In genomic region chr2:234835738-234836137, GRCh38 we compare ENCODE assay signal across 25 cellular contexts.
DNase-seq lines count a peak whose midpoint lies in the region; ATAC-seq and TF ChIP-seq lines count a peak whose summit lies in the region.
"Had no signal": no experiment of that assay in that cellular context is flagged by ENCODE, and none has a peak within 500 bp of the region (broad histone marks: within the 10 kb centered on the region; RNA-seq: fewer than 3 reads in every experiment).

No MANE protein-coding gene starts in this region.

- H3K9me3 ChIP-seq in BE2C = no peaks in the 10 kb centered on the region
- no peaks in the 10 kb centered on the region for H3K9me3 ChIP-seq in mesodermal cell (ENCODE audit: control insufficient read depth, low read length)
- H3K9me3 ChIP-seq: SJSA1 had no signal

- H3K27ac ChIP-seq in mesodermal cell (ENCODE audit: low read depth, low read length, severe bottlenecking) = peak overlapping the region; percentile 38
- H3K27ac ChIP-seq: HL-60, PC-9, SJSA1 had no signal

- H3K36me3 ChIP-seq in BE2C = no peaks in the 10 kb centered on the region
- H3K36me3 ChIP-seq in mesodermal cell (ENCODE audit: control insufficient read depth, insufficient read depth, low read length) = no peaks in the 10 kb centered on the region
- H3K36me3 ChIP-seq: SJSA1 had no signal

- no peaks in the 10 kb centered on the region for H3K27me3 ChIP-seq in BE2C
- H3K27me3 ChIP-seq: SJSA1 had no signal

- H3K4me3 ChIP-seq in BE2C (ENCODE audit: low read depth, low read length) = no peak overlapping the region
- no peak overlapping the region for H3K4me3 ChIP-seq in mesodermal cell (ENCODE audit: extremely low read depth, insufficient read depth, low read length, poor library complexity, severe bottlenecking)
- H3K4me3 ChIP-seq: GM23338, K562, PC-9, SJSA1 had no signal

- DNase-seq in BE2C (peak; percentile 53), DMS153 treated with DMSO at 0.1 percent for 48 hours (lab: John Stamatoyannopoulos, UW; ENCODE audit: unreplicated experiment) (peak; percentile 16), SK-N-DZ (ENCODE audit: low spot score) (peak; percentile 23), NCI-H1092 treated with DMSO at 0.1 percent for 48 hours (lab: John Stamatoyannopoulos, UW) (no peak)
- DNase-seq: Calu3; HCEC 1CT; Kasumi-1; MV-4-11; NCI-H1694; NCI-H2029 treated with DMSO at 0.1 percent for 48 hours; NCI-H446 treated with DMSO at 0.1 percent for 48 hours; NCI-H526; NCI-H82; NK-92 treated with Interleukin-12 subunit alpha and Interleukin-12 subunit beta, amount 100 ng/mL, for 24 hours; PC-9; Right ventricle myocardium superior; RPMI8226; SW 1271 had no signal

- WGBS in mesodermal cell (ENCODE audit: insufficient coverage in 2 of 2), 2 experiments = 91 to 100% methylated on average over 4 of the region's 4 CpGs

- ATAC-seq in GM18858 (IDR thresholded peaks at IDR 0.05; ENCODE audit: unreplicated experiment) = no peak
- ATAC-seq in HG03442 (IDR thresholded peaks at IDR 0.05; ENCODE audit: unreplicated experiment) = no peak
- ATAC-seq: GM23338, K562 had no signal

- H3K4me1 ChIP-seq in BE2C (peaks cover 14% of the 10 kb centered on the region), mesodermal cell (ENCODE audit: control insufficient read depth, insufficient read depth, low read length, poor library complexity, severe bottlenecking) (peaks cover 19% of the 10 kb centered on the region)

- TF ChIP-seq CTCF in BE2C (IDR thresholded peaks at IDR 0.05; ENCODE audit: low read depth, low read length) = no peak
